8 cellular contexts compared by ENCODE assay signal in the genomic region with DNA sequence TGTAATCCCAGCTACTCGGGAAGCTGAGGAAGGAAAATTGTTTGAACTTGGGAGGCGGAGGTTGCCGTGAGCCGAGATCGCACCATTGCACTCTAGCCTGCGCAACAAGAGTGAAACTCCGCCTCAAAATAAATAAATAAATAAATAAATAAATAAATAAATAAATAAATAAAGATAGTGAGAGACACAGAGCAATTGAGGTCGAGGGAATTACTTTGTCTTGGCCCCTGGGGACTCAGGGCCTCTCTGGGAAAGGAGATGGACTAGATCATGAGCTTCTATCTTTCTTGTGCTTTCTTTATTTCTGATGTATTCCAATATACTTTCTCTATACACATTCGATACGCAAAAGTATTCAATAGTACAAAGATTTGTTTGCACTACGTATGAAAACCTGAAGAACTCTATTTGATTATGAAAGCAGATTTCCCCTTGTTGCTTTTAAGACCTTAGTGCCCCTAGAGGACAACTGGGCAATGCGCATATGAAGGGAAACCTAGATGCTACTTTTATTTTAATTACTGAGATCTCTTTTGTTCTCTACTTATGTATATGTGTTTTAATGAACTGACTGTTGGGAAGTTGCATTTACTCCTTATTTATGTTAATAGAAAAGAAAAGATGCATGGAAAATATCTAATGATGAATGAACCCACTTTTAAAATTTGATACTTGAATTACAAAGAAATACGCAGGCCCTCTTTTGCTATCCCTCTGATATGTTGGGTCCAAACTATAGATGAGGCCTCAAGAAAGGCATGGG. TPM values are rescaled to one million over a fixed set of nuclear protein-coding genes. Genes with fewer than 3 reads are reported as not detected.
A peak's percentile ranks its signal among the peaks of the same experiment; 100 is the strongest.
DNase-seq lines count a peak whose midpoint lies in the region; ATAC-seq and TF ChIP-seq lines count a peak whose summit lies in the region.

No MANE protein-coding gene starts in this region.

- peaks cover 1% of the 10 kb centered on the region for H3K4me1 Mint-ChIP-seq in CD14-positive monocyte
- no peaks in the 10 kb centered on the region for H3K4me1 Mint-ChIP-seq in stimulated activated effector memory CD8-positive, alpha-beta T cell treated with anti-CD3 and anti-CD28 coated beads, Interleukin-12 subunit alpha, Interleukin-12 subunit beta, amount 100 ng/mL, for 72 hours
- no peaks in the 10 kb centered on the region for H3K4me1 Mint-ChIP-seq in stimulated activated memory B cell treated with anti-CD40 and anti-IgM and Interleukin-4, amounts not matched to agents 10 μg/mL and 1 μg/mL and 100 μg/mL, for 72 hours

- H3K36me3 Mint-ChIP-seq in CD14-positive monocyte, result no peaks in the 10 kb centered on the region
- no peaks in the 10 kb centered on the region for H3K36me3 Mint-ChIP-seq in stimulated activated effector memory CD8-positive, alpha-beta T cell treated with anti-CD3 and anti-CD28 coated beads, Interleukin-12 subunit alpha, Interleukin-12 subunit beta, amount 100 ng/mL, for 72 hours
- no peaks in the 10 kb centered on the region for H3K36me3 Mint-ChIP-seq in stimulated activated memory B cell treated with anti-CD40 and anti-IgM and Interleukin-4, amounts not matched to agents 10 μg/mL and 1 μg/mL and 100 μg/mL, for 72 hours

- TF ChIP-seq CTCF in CD14-positive monocyte (IDR thresholded peaks at IDR 0.05) (peak; percentile 81), GM13977 (IDR thresholded peaks at IDR 0.05; ENCODE audit: extremely low read depth, insufficient read depth, missing control alignments) (peak; percentile 74)

- intact Hi-C loops in CD14-positive monocyte (cut with micrococcal nuclease), result no loop called here
- intact Hi-C loops in left ventricle myocardium superior (cut with micrococcal nuclease), result loop anchor here (5.0 kb wide), 1 partner anchor 164 kb away; no protein-coding TSS in a partner anchor

- in situ Hi-C loops in GM13977 (cut with MboI; ENCODE audit: low pct_unique_long_range_greater_than_20kb, low sequenced_read_pairs, unreplicated experiment), result loop anchor here (25.0 kb wide), 1 partner anchor 301 kb away; no protein-coding TSS in a partner anchor

- H3K4me3 Mint-ChIP-seq in CD14-positive monocyte, result no peak overlapping the region
- no peak overlapping the region for H3K4me3 Mint-ChIP-seq in stimulated activated effector memory CD8-positive, alpha-beta T cell treated with anti-CD3 and anti-CD28 coated beads, Interleukin-12 subunit alpha, Interleukin-12 subunit beta, amount 100 ng/mL, for 72 hours
- H3K4me3 Mint-ChIP-seq in stimulated activated memory B cell treated with anti-CD40 and anti-IgM and Interleukin-4, amounts not matched to agents 10 μg/mL and 1 μg/mL and 100 μg/mL, for 72 hours, result no peak overlapping the region

- peak; percentile 93 for ATAC-seq in HG02798 (IDR thresholded peaks at IDR 0.05; ENCODE audit: poor library complexity, unreplicated experiment)
- peak; percentile 45 for ATAC-seq in left ventricle myocardium superior
- ATAC-seq in stimulated activated effector memory CD8-positive, alpha-beta T cell treated with anti-CD3 and anti-CD28 coated beads, Interleukin-12 subunit alpha, Interleukin-12 subunit beta, amount 100 ng/mL, for 72 hours, result peak; percentile 44
- no peak for ATAC-seq in stimulated activated memory B cell treated with anti-CD40 and anti-IgM and Interleukin-4, amounts not matched to agents 10 μg/mL and 1 μg/mL and 100 μg/mL, for 72 hours

- peaks cover 2 to 11% (median 9%) of the 10 kb centered on the region in 3 donors for H3K27me3 Mint-ChIP-seq in CD14-positive monocyte (ENCODE audit: low read depth in 3 of 3)
- H3K27me3 Mint-ChIP-seq in stimulated activated memory B cell treated with anti-CD40 and anti-IgM and Interleukin-4, amounts not matched to agents 10 μg/mL and 1 μg/mL and 100 μg/mL, for 72 hours, result no peaks in the 10 kb centered on the region

- no peak overlapping the region for H3K27ac Mint-ChIP-seq in CD14-positive monocyte
- no peak overlapping the region for H3K27ac Mint-ChIP-seq in stimulated activated effector memory CD8-positive, alpha-beta T cell treated with anti-CD3 and anti-CD28 coated beads, Interleukin-12 subunit alpha, Interleukin-12 subunit beta, amount 100 ng/mL, for 72 hours
- no peak overlapping the region for H3K27ac Mint-ChIP-seq in stimulated activated memory B cell treated with anti-CD40 and anti-IgM and Interleukin-4, amounts not matched to agents 10 μg/mL and 1 μg/mL and 100 μg/mL, for 72 hours

- H3K9me3 Mint-ChIP-seq in CD14-positive monocyte, result no peaks in the 10 kb centered on the region
- H3K9me3 Mint-ChIP-seq in stimulated activated effector memory CD8-positive, alpha-beta T cell treated with anti-CD3 and anti-CD28 coated beads, Interleukin-12 subunit alpha, Interleukin-12 subunit beta, amount 100 ng/mL, for 72 hours, result no peaks in the 10 kb centered on the region
- H3K9me3 Mint-ChIP-seq in stimulated activated memory B cell treated with anti-CD40 and anti-IgM and Interleukin-4, amounts not matched to agents 10 μg/mL and 1 μg/mL and 100 μg/mL, for 72 hours, result no peaks in the 10 kb centered on the region

- no peak for DNase-seq in CD14-positive monocyte (ENCODE audit: low spot score)
- peak; percentile 56 for DNase-seq in GM13977 (ENCODE audit: low spot score)
- DNase-seq in NCI-H2029 treated with DMSO at 0.1 percent for 48 hours (lab: John Stamatoyannopoulos, UW), result peak; percentile 13
- peak; percentile 21 for DNase-seq in activated naive CD4-positive, alpha-beta T cell treated with anti-CD3 and anti-CD28 coated beads, Interleukin-2, amount 50 U/mL, for 16 hours
- DNase-seq in left ventricle myocardium superior, result no peak
- DNase-seq in stimulated activated effector memory CD8-positive, alpha-beta T cell treated with anti-CD3 and anti-CD28 coated beads, Interleukin-12 subunit alpha, Interleukin-12 subunit beta, amount 100 ng/mL, for 72 hours (ENCODE audit: low spot score in 2 of 2), result no peak

RNA-seq across cellular contexts. Expression of a gene that starts 12.8 kb away (rescaled TPM):
- polyA plus RNA-seq in CD14-positive monocyte, result under 1 TPM in 1 of 2 donors, not detected in 1; 0.11 TPM
- total RNA-seq in left ventricle myocardium superior, result 1.0 TPM

Comparison
In these comparisons a context has a peak if more than half of its experiments do, and no peak if none do; other contexts are left out.
1. DNase-seq: peak in GM13977 (single experiment), NCI-H2029 treated with DMSO at 0.1 percent for 48 hours (single experiment) and activated naive CD4-positive, alpha-beta T cell treated with anti-CD3 and anti-CD28 coated beads, Interleukin-2, amount 50 U/mL, for 16 hours (single experiment); none in CD14-positive monocyte (single experiment), left ventricle myocardium superior (single experiment) and stimulated activated effector memory CD8-positive, alpha-beta T cell treated with anti-CD3 and anti-CD28 coated beads, Interleukin-12 subunit alpha, Interleukin-12 subunit beta, amount 100 ng/mL, for 72 hours (0 of 2).